ENCODE assay signal across 9 cellular contexts in the genomic region with DNA sequence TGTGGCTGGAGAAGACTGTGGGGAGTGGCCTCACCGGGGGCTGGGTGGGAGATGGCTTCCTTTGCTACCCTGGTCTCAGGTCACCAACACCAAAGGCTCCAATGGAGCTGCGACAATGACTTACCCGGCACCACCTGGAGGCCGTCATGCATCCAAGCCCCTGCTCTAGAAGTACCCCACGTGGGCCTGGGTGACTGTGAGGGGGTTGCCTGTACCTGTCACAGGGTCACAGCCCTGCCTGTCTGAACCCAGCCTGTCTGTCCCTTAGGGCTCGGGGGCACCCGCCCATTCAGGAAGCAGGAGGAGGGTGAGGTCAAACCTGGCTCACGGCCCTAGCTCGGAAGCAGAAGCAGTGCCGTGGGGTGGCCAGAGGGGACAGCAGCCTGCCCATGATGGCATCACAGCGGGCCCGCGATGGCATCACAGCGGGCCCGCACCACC. TPM values are rescaled to one million over a fixed set of nuclear protein-coding genes. Genes with fewer than 3 reads are reported as not detected.
DNase-seq lines count a peak whose midpoint lies in the region; TF ChIP-seq lines count a peak whose summit lies in the region.
"Had no signal": no experiment of that assay in that cellular context is flagged by ENCODE, and none has a peak within 500 bp of the region (broad histone marks: within the 10 kb centered on the region; RNA-seq: fewer than 3 reads in every experiment).

No MANE protein-coding gene starts in this region.

- peak overlapping the region; percentile 55 for H3K27ac Mint-ChIP-seq in activated naive CD4-positive, alpha-beta T cell treated with anti-CD3 and anti-CD28 coated beads, Interleukin-2, amount 50 U/mL, for 24 hours
- peak overlapping the region; percentile 58 for H3K27ac Mint-ChIP-seq in mesothelial cell of epicardium

- no peaks in the 10 kb centered on the region for H3K27me3 Mint-ChIP-seq in activated naive CD4-positive, alpha-beta T cell treated with anti-CD3 and anti-CD28 coated beads, Interleukin-2, amount 50 U/mL, for 24 hours
- no peaks in the 10 kb centered on the region for H3K27me3 Mint-ChIP-seq in mesothelial cell of epicardium (ENCODE audit: low read depth)
- H3K27me3 Mint-ChIP-seq: CD4-positive, CD25-positive, alpha-beta regulatory T cell had no signal

- H3K9me3 Mint-ChIP-seq in activated naive CD4-positive, alpha-beta T cell treated with anti-CD3 and anti-CD28 coated beads, Interleukin-2, amount 50 U/mL, for 24 hours, result no peaks in the 10 kb centered on the region
- no peaks in the 10 kb centered on the region for H3K9me3 Mint-ChIP-seq in mesothelial cell of epicardium
- H3K9me3 Mint-ChIP-seq: CD4-positive, CD25-positive, alpha-beta regulatory T cell had no signal

- peaks cover 45% of the 10 kb centered on the region for H3K4me1 ChIP-seq in vagina

- no peak overlapping the region for H3K4me3 ChIP-seq in vagina

- TF ChIP-seq CTCF in mesothelial cell of epicardium (IDR thresholded peaks at IDR 0.05; ENCODE audit: unreplicated experiment) (no peak), vagina (IDR thresholded peaks at IDR 0.05) (no peak), GM10248 (IDR thresholded peaks at IDR 0.05; ENCODE audit: control extremely low read depth, extremely low read depth, low read depth, missing control alignments) (no peak)

- POLR2A ChIA-PET in GM10248 (lab: Yijun Ruan, JAX), result no interaction called here

- no peaks in the 10 kb centered on the region for H3K36me3 ChIP-seq in vagina

- peak overlapping the region; percentile 36 for H3K4me3 Mint-ChIP-seq in activated naive CD4-positive, alpha-beta T cell treated with anti-CD3 and anti-CD28 coated beads, Interleukin-2, amount 50 U/mL, for 24 hours
- H3K4me3 Mint-ChIP-seq in mesothelial cell of epicardium, result no peak overlapping the region
- H3K4me3 Mint-ChIP-seq: CD4-positive, CD25-positive, alpha-beta regulatory T cell had no signal

- DNase-seq in activated naive CD4-positive, alpha-beta T cell treated with Interleukin-2 at 50 U/mL for 16 hours, result no peak
- DNase-seq in caudate nucleus (lab: John Stamatoyannopoulos, UW) (peak in 3 of 61 donors; percentile 20 to 35 (median 26)), mesothelial cell of epicardium (ENCODE audit: low spot score in 2 of 2, unreplicated experiment in 2 of 2) (no peak), vagina (ENCODE audit: extremely low spot score in 2 of 2) (peak in 1 of 2 donors; percentile 91), NCI-H2081 treated with DMSO at 0.1 percent for 48 hours (lab: John Stamatoyannopoulos, UW) (no peak), NCI-H2081 (lab: John Stamatoyannopoulos, UW) (no peak), GM10248 (ENCODE audit: extremely low spot score) (no peak)

- H3K27ac ChIP-seq in caudate nucleus (ENCODE audit: low read depth, low read length) (peak overlapping the region; percentile 33), vagina (peak overlapping the region; percentile 94)

- peaks cover 17% of the 10 kb centered on the region for H3K4me1 Mint-ChIP-seq in activated naive CD4-positive, alpha-beta T cell treated with anti-CD3 and anti-CD28 coated beads, Interleukin-2, amount 50 U/mL, for 24 hours
- H3K4me1 Mint-ChIP-seq in mesothelial cell of epicardium, result peaks cover 4% of the 10 kb centered on the region

- no peaks in the 10 kb centered on the region for H3K27me3 ChIP-seq in vagina

- TF ChIP-seq POLR2A in vagina (IDR thresholded peaks at IDR 0.05), result no peak

- intact Hi-C loops in vagina (cut with DNase I), result no loop called here

- H3K36me3 Mint-ChIP-seq in activated naive CD4-positive, alpha-beta T cell treated with anti-CD3 and anti-CD28 coated beads, Interleukin-2, amount 50 U/mL, for 24 hours, result peaks cover 3% of the 10 kb centered on the region
- no peaks in the 10 kb centered on the region for H3K36me3 Mint-ChIP-seq in mesothelial cell of epicardium
- H3K36me3 Mint-ChIP-seq: CD4-positive, CD25-positive, alpha-beta regulatory T cell had no signal

- no peaks in the 10 kb centered on the region for H3K9me3 ChIP-seq in vagina

- CTCF ChIA-PET in GM10248 (lab: Yijun Ruan, JAX), result interaction anchor here (0.7 to 9.6 kb wide), 8 partner anchors 7 to 154 kb away, joined by 3 to 158 read pairs (median 4); no protein-coding TSS in a partner anchor

RNA-seq across cellular contexts. Expression of a gene that starts 18.9 kb away (rescaled TPM):
- total RNA-seq in mesothelial cell of epicardium (14.9 to 16.7 TPM (median 16.1 TPM) in 3 replicates), vagina (4.2 TPM)

RNA-seq across cellular contexts. Expression of a gene that starts 27.7 kb away (rescaled TPM):
- total RNA-seq in mesothelial cell of epicardium (13.8 to 15.0 TPM (median 14.9 TPM) in 3 replicates), vagina (26.0 TPM)

RNA-seq across cellular contexts. Expression of a gene that starts 33.1 kb away (rescaled TPM):
- 120 to 133 TPM (median 122 TPM) in 3 replicates for total RNA-seq in mesothelial cell of epicardium
- total RNA-seq in vagina, result 147 TPM

RNA-seq across cellular contexts. Expression of a gene that starts 51.4 kb away (rescaled TPM):
- total RNA-seq in mesothelial cell of epicardium (28.1 to 29.1 TPM (median 29.0 TPM) in 3 replicates), vagina (34.9 TPM)
